20 cellular contexts compared by ENCODE assay signal in genomic region chr5:947626-948471, GRCh38. TPM values are rescaled to one million over a fixed set of nuclear protein-coding genes. Genes with fewer than 3 reads are reported as not detected.
DNase-seq lines count a peak whose midpoint lies in the region; ATAC-seq and TF ChIP-seq lines count a peak whose summit lies in the region.
"Had no signal": no experiment of that assay in that cellular context is flagged by ENCODE, and none has a peak within 500 bp of the region (broad histone marks: within the 10 kb centered on the region; RNA-seq: fewer than 3 reads in every experiment).

No MANE protein-coding gene starts in this region.

- peaks cover 13 to 20% (median 18%) of the 10 kb centered on the region in 11 experiments for H3K9me3 ChIP-seq in BLaER1 treated with 17β-estradiol and CSF1 and Interleukin-3, amounts not matched to agents 10 nM and 100 nM (replicated peaks in 1 of 11)
- H3K9me3 ChIP-seq in stomach, result peaks cover 0 to 8% (median 2%) of the 10 kb centered on the region in 4 donors
- H3K9me3 ChIP-seq: spleen had no signal

- TF ChIP-seq EP300 in stomach (IDR thresholded peaks at IDR 0.05), result no peak

- peaks cover 0 to 70% (median 30%) of the 10 kb centered on the region in 11 experiments; a peak in 15 of 22 replicates for H4K20me1 ChIP-seq in BLaER1 treated with 17β-estradiol and CSF1 and Interleukin-3, amounts not matched to agents 10 nM and 100 nM

- TF ChIP-seq POLR2A in stomach (IDR thresholded peaks at IDR 0.05), result no peak

- H3K36me3 ChIP-seq in BLaER1 treated with 17β-estradiol and CSF1 and Interleukin-3, amounts not matched to agents 10 nM and 100 nM, result no peaks in the 10 kb centered on the region
- no peaks in the 10 kb centered on the region for H3K36me3 ChIP-seq in stomach
- H3K36me3 ChIP-seq: left ventricle myocardium inferior, SJSA1, spleen had no signal

- TF ChIP-seq CTCF in VCaP (conservative IDR thresholded peaks at IDR 0.05), result 0 out of 2 replicates have a peak, but pooled peaks have one; percentile 15
- no peak for TF ChIP-seq CTCF in stomach (IDR thresholded peaks at IDR 0.05)
- no peak for TF ChIP-seq CTCF in nephron progenitor cell (IDR thresholded peaks at IDR 0.05)
- TF ChIP-seq CTCF in GM20000 (IDR thresholded peaks at IDR 0.05; ENCODE audit: extremely low read depth, missing control alignments), result no peak

- peak; percentile 31 for ATAC-seq in memory B cell (ENCODE audit: low read depth)
- ATAC-seq in GM19023 (IDR thresholded peaks at IDR 0.05; ENCODE audit: unreplicated experiment), result no peak
- ATAC-seq: psoas muscle had no signal

- H3K27me3 Mint-ChIP-seq in memory B cell, result peaks cover 32% of the 10 kb centered on the region
- peaks cover 4% of the 10 kb centered on the region for H3K27me3 Mint-ChIP-seq in nephron progenitor cell (ENCODE audit: low read depth, poor library complexity)

- peaks cover 19 to 46% (median 44%) of the 10 kb centered on the region in 10 experiments for H3K4me1 ChIP-seq in BLaER1 treated with 17β-estradiol and CSF1 and Interleukin-3, amounts not matched to agents 10 nM and 100 nM
- H3K4me1 ChIP-seq in stomach, result peaks cover 0 to 14% (median 7%) of the 10 kb centered on the region in 4 donors
- H3K4me1 ChIP-seq: psoas muscle, SJSA1 had no signal

- H3K4me3 Mint-ChIP-seq in memory B cell, result no peak overlapping the region
- H3K4me3 Mint-ChIP-seq in nephron progenitor cell, result no peak overlapping the region
- H3K4me3 Mint-ChIP-seq: activated CD4-positive, alpha-beta memory T cell treated with anti-CD3 and anti-CD28 coated beads for 36 hours; CD14-positive monocyte; type B pancreatic cell had no signal

- no peak overlapping the region for H3K4me3 ChIP-seq in BLaER1 treated with 17β-estradiol and CSF1 and Interleukin-3, amounts not matched to agents 10 nM and 100 nM
- no peak overlapping the region for H3K4me3 ChIP-seq in stomach
- H3K4me3 ChIP-seq: left ventricle myocardium inferior, psoas muscle, SJSA1, spleen had no signal

- H3K27me3 ChIP-seq in BLaER1 treated with 17β-estradiol and CSF1 and Interleukin-3, amounts not matched to agents 10 nM and 100 nM, result peaks cover 83 to 100% (median 99%) of the 10 kb centered on the region in 11 experiments
- H3K27me3 ChIP-seq in stomach, result peaks cover 0 to 84% (median 27%) of the 10 kb centered on the region in 3 donors

- no peak overlapping the region for H3K27ac ChIP-seq in BLaER1 treated with 17β-estradiol and CSF1 and Interleukin-3, amounts not matched to agents 10 nM and 100 nM
- H3K27ac ChIP-seq in VCaP (no peak overlapping the region), stomach (no peak overlapping the region)
- H3K27ac ChIP-seq: HL-60, left ventricle myocardium inferior, psoas muscle, SJSA1, spleen had no signal

- H3K9ac ChIP-seq in BLaER1 treated with 17β-estradiol and CSF1 and Interleukin-3, amounts not matched to agents 10 nM and 100 nM, result 0 out of 22 replicates have a peak overlapping the region, but pooled peaks of 1 of the 11 experiments have one; percentile 20

- WGBS in stomach, 5 donors, result 68 to 74% (median 71%) methylated on average over 8 to 19 of the region's 19 CpGs

- H3K9me3 Mint-ChIP-seq in memory B cell, result peaks cover 4% of the 10 kb centered on the region
- peaks cover 24% of the 10 kb centered on the region for H3K9me3 Mint-ChIP-seq in nephron progenitor cell
- H3K9me3 Mint-ChIP-seq: activated CD4-positive, alpha-beta memory T cell treated with anti-CD3 and anti-CD28 coated beads for 36 hours had no signal

- DNase-seq in MV-4-11 (lab: John Stamatoyannopoulos, UW) (peak; percentile 41), memory B cell (ENCODE audit: low spot score in 2 of 2) (no peak), stomach (no peak), nephron progenitor cell (no peak), GM20000 (ENCODE audit: low spot score) (no peak)
- DNase-seq: activated CD4-positive, alpha-beta memory T cell treated with anti-CD3 and anti-CD28 coated beads for 36 hours; effector memory CD4-positive, alpha-beta T cell; KBM-7; left ventricle myocardium inferior; NCI-H2227 treated with DMSO at 0.1 percent for 48 hours; NK-92 treated with Interleukin-12 subunit alpha and Interleukin-12 subunit beta, amount 100 ng/mL, for 24 hours had no signal

- H3K36me3 Mint-ChIP-seq in memory B cell (peaks cover 2% of the 10 kb centered on the region), nephron progenitor cell (ENCODE audit: low read depth) (peaks cover 9% of the 10 kb centered on the region)
- H3K36me3 Mint-ChIP-seq: activated CD4-positive, alpha-beta memory T cell treated with anti-CD3 and anti-CD28 coated beads for 36 hours; CD14-positive monocyte; type B pancreatic cell had no signal

- peak overlapping the region; percentile 43 to 85 (median 73) for H3K4me2 ChIP-seq in BLaER1 treated with 17β-estradiol and CSF1 and Interleukin-3, amounts not matched to agents 10 nM and 100 nM

- intact Hi-C loops in stomach (cut with DNase I; ENCODE audit: low total_unique reads), result no loop called here

- H3K27ac Mint-ChIP-seq in memory B cell (no peak overlapping the region), nephron progenitor cell (no peak overlapping the region)
- H3K27ac Mint-ChIP-seq: activated CD4-positive, alpha-beta memory T cell treated with anti-CD3 and anti-CD28 coated beads for 36 hours; CD14-positive monocyte; type B pancreatic cell had no signal

- peaks cover 8% of the 10 kb centered on the region for H3K4me1 Mint-ChIP-seq in memory B cell
- H3K4me1 Mint-ChIP-seq in nephron progenitor cell, result peaks cover 54% of the 10 kb centered on the region
- H3K4me1 Mint-ChIP-seq: CD14-positive monocyte had no signal

RNA-seq across cellular contexts. Expression of gene TRIP13, which starts 55.2 kb away (rescaled TPM):
- total RNA-seq in stomach, result 10 to 100 TPM in 1 of 5 donors, 1 to 10 TPM in 2, under 1 TPM in 1, not detected in 1; 0.58 to 10.4 (median 4.1) TPM
- 1 to 10 TPM; 1.1 to 4.8 (median 3.5) TPM for polyA plus RNA-seq in stomach

RNA-seq across cellular contexts. Expression of gene BRD9, which starts 55.2 kb away (rescaled TPM):
- 100 to 1,000 TPM in 2 of 5 donors, 10 to 100 TPM in 3; 34.1 to 152 (median 48.7) TPM for total RNA-seq in stomach
- polyA plus RNA-seq in stomach, result 10 to 100 TPM; 16.2 to 32.1 (median 25.8) TPM
